1 cellular context compared by ENCODE assay signal in the genomic region with DNA sequence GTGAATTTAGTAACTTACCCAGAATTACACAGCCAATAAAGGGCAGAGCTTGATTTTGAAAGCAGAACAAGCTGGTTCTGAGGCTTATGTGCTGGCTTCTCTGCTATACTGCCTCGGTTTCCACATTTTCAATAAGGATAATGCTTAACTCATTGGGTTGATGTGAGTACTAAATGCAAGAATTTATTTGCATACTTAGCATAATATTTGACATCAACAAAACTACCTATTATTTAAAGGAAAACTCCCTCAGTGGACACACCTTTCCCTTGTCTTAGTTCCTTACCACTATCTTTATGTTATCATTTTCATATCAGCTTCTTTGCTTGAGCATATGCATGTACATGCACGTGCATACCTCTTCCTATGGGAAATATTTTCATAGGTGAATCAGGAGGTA.
A peak's percentile ranks its signal among the peaks of the same experiment; 100 is the strongest.
TF ChIP-seq lines count a peak whose summit lies in the region.

No MANE protein-coding gene starts in this region.

TF ChIP-seq in K562, 482 proteins besides CTCF, POLR2A, EP300 and RAD21 (continued from another document):
- TF ChIP-seq C11orf30 (IDR thresholded peaks at IDR 0.05; ENCODE audit: low read depth): peak; percentile 41; the same call in 1 of the 2 replicates
- no peak for TF ChIP-seq NR2F6 (CRISPR knock-in tag; IDR thresholded peaks at IDR 0.05)
- TF ChIP-seq ZNF77 (CRISPR knock-in tag; IDR thresholded peaks at IDR 0.05): no peak
- no peak for TF ChIP-seq TRIM24 (IDR thresholded peaks at IDR 0.05)
- no peak for TF ChIP-seq U2AF1 (optimal IDR thresholded peaks at IDR 0.05; ENCODE audit: low read depth, low read length)
